ENCODE assay signal across 24 cellular contexts in the genomic region with DNA sequence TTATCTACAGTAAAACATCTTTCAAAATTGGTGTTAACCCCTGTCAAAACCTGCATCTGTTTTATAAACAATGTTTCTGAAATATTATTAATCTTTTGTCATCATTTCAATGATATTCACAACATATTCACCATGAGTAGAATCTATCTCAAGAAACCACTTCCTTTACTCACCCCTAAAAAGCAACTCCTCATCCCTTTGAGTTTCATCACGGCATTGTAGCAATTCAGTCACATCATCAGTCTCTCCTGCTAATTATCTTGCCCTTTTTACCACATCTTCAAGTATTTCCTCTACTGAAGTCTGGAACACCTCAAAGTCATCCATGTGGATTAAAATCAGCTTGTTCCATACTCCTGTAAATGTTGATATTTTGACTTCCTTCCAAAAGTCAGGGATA.
"Had no signal": no experiment of that assay in that cellular context is flagged by ENCODE, and none has a peak within 500 bp of the region (broad histone marks: within the 10 kb centered on the region; RNA-seq: fewer than 3 reads in every experiment).

No MANE protein-coding gene starts in this region.

- H3K36me3 Mint-ChIP-seq: immature natural killer cell, mesothelial cell of epicardium, naive B cell had no signal

- H3K36me3 ChIP-seq: esophagus muscularis mucosa, gastroesophageal sphincter, heart left ventricle, left lung, lower lobe of right lung had no signal

- H3K27ac Mint-ChIP-seq: immature natural killer cell, mesothelial cell of epicardium, naive B cell had no signal

- H3K9me3 Mint-ChIP-seq: mesothelial cell of epicardium had no signal

- H3K27me3 Mint-ChIP-seq: naive B cell had no signal

- H3K4me3 ChIP-seq: coronary artery, dorsolateral prefrontal cortex, esophagus muscularis mucosa, gastroesophageal sphincter, heart left ventricle, hepatocyte, left lung, lower lobe of right lung, mucosa of descending colon had no signal

- H2AFZ ChIP-seq: hepatocyte had no signal

- H3K4me2 ChIP-seq: hepatocyte had no signal

- ATAC-seq: foreskin keratinocyte, gastroesophageal sphincter, heart left ventricle, left cardiac atrium, left lung, left ventricle myocardium superior, lower lobe of right lung, mucosa of descending colon had no signal

- H3K9me3 ChIP-seq: esophagus muscularis mucosa, gastroesophageal sphincter, heart left ventricle, left lung, lower lobe of right lung, mucosa of descending colon had no signal

- DNase-seq: dermis blood vessel endothelial cell; dorsolateral prefrontal cortex; effector CD4-positive, alpha-beta T cell; effector memory CD4-positive, alpha-beta T cell; foreskin keratinocyte; heart left ventricle; hypothalamus; immature natural killer cell; left cardiac atrium; left ventricle myocardium superior; lower lobe of right lung; mesenchymal stem cell; mucosa of descending colon; naive B cell had no signal

- H3K4me1 Mint-ChIP-seq: immature natural killer cell, naive B cell had no signal

- FAIRE-seq: endothelial cell of umbilical vein, frontal cortex, islet of Langerhans, keratinocyte had no signal

- H3K27ac ChIP-seq: coronary artery, dorsolateral prefrontal cortex, esophagus muscularis mucosa, foreskin keratinocyte, gastroesophageal sphincter, heart left ventricle, hepatocyte, left lung, lower lobe of right lung had no signal

- H3K79me2 ChIP-seq: hepatocyte had no signal

- H3K27me3 ChIP-seq: dorsolateral prefrontal cortex, esophagus muscularis mucosa, foreskin keratinocyte, gastroesophageal sphincter, heart left ventricle, hepatocyte, left lung had no signal

- H3K4me1 ChIP-seq: esophagus muscularis mucosa, foreskin keratinocyte, gastroesophageal sphincter, heart left ventricle, left lung, lower lobe of right lung had no signal

- H3K4me3 Mint-ChIP-seq: immature natural killer cell, mesothelial cell of epicardium, naive B cell had no signal
